Comparison of ENCODE assay signal across 11 cellular contexts in genomic region chr20:41523857-41524256, GRCh38.
"Had no signal": no experiment of that assay in that cellular context is flagged by ENCODE, and none has a peak within 500 bp of the region (broad histone marks: within the 10 kb centered on the region; RNA-seq: fewer than 3 reads in every experiment).

No MANE protein-coding gene starts in this region.

- FAIRE-seq: H1, H54 had no signal

- H3K4me1 Mint-ChIP-seq: GM23338 had no signal

- DNase-seq: GM23248, GOT3, H7, H9, HCEC 1CT, HFFc6 had no signal

- H3K27ac Mint-ChIP-seq: GM23338, H9, HFFc6 had no signal

- H3K4me1 ChIP-seq: HAP-1 had no signal

- H2AFZ ChIP-seq: GM23248, GM23338 had no signal

- H3K9me3 ChIP-seq: HAP-1 had no signal

- H3K9ac ChIP-seq: GM23248 had no signal

- H3K4me3 Mint-ChIP-seq: GM23338, H9, HFFc6 had no signal

- H3K9me3 Mint-ChIP-seq: GM23338, H9, HFFc6 had no signal

- H3K27ac ChIP-seq: GM23248 had no signal

- H3K4me2 ChIP-seq: GM23338 had no signal

- H3K4me3 ChIP-seq: GM23248, GM23338, HAP-1 had no signal

- ATAC-seq: GM23338, HCT116 had no signal
